ENCODE assay signal across 8 cellular contexts in genomic region chr1:147241955-147242448, GRCh38. TPM values are rescaled to one million over a fixed set of nuclear protein-coding genes. Genes with fewer than 3 reads are reported as not detected.
DNase-seq lines count a peak whose midpoint lies in the region; ATAC-seq, FAIRE-seq and TF ChIP-seq lines count a peak whose summit lies in the region.

No MANE protein-coding gene starts in this region.

- no peaks in the 10 kb centered on the region for H3K27me3 ChIP-seq in DOHH2 (ENCODE audit: control insufficient read depth, low read length)
- no peaks in the 10 kb centered on the region for H3K27me3 ChIP-seq in pancreas

- H3K4me2 ChIP-seq in DOHH2 (ENCODE audit: low read length), result peak overlapping the region; percentile 92

- DNase-seq in RKO (ENCODE audit: low spot score) (peak; percentile 42), epithelial cell of proximal tubule (ENCODE audit: low read depth) (no peak), pancreas (no peak), globus pallidus (ENCODE audit: low spot score) (no peak), SKM-1 treated with dmso at 0.1 percent for 144 hours (lab: John Stamatoyannopoulos, UW; ENCODE audit: unreplicated experiment) (no peak), NCI-H2029 treated with DMSO at 0.1 percent for 48 hours (lab: John Stamatoyannopoulos, UW) (no peak)

- TF ChIP-seq CTCF in DOHH2 (IDR thresholded peaks at IDR 0.05; ENCODE audit: low read depth, low read length, poor library complexity, severe bottlenecking) (no peak), epithelial cell of proximal tubule (conservative IDR thresholded peaks at IDR 0.05; ENCODE audit: low read depth, low read length) (no peak), pancreas (IDR thresholded peaks at IDR 0.05) (no peak)

- no peaks in the 10 kb centered on the region for H3K9me2 ChIP-seq in DOHH2 (replicated peaks; ENCODE audit: control insufficient read depth, low read length)

- H3K4me1 ChIP-seq in DOHH2 (ENCODE audit: control insufficient read depth, low read length) (peaks cover 41% of the 10 kb centered on the region), pancreas (peaks cover 18 to 44% (median 42%) of the 10 kb centered on the region in 3 donors)

- H3K9me3 ChIP-seq in DOHH2 (ENCODE audit: control insufficient read depth, insufficient read depth, low read length), result peaks cover 2% of the 10 kb centered on the region
- H3K9me3 ChIP-seq in pancreas, result no peaks in the 10 kb centered on the region

- intact Hi-C loops in pancreas (cut with DNase I), result loop anchor here in 1 of 3 donors (2.0 kb wide), 1 partner anchor 69 kb away; the partner anchor contains the start of gene PRKAB2

- H3K4me3 ChIP-seq in DOHH2 (ENCODE audit: low read length) (peak overlapping the region; percentile 91), epithelial cell of proximal tubule (ENCODE audit: low read depth, low read length) (peak overlapping the region; percentile 90), pancreas (peak overlapping the region in 3 of 4 donors; percentile 33 to 97 (median 68))

- peaks cover 45% of the 10 kb centered on the region for H3K79me2 ChIP-seq in DOHH2 (ENCODE audit: control insufficient read depth, low read length)

- FAIRE-seq in pancreas (lab: Jason Lieb, UNC), result no peak

- ATAC-seq in pancreas (no peak), HG03442 (IDR thresholded peaks at IDR 0.05; ENCODE audit: unreplicated experiment) (no peak)

- WGBS in pancreas, 2 donors, result 11 to 12% methylated on average over 9 of the region's 9 CpGs

- no peaks in the 10 kb centered on the region for H3F3A ChIP-seq in DOHH2 (ENCODE audit: control insufficient read depth, insufficient read depth)

- peaks cover 24% of the 10 kb centered on the region for H4K20me1 ChIP-seq in DOHH2 (ENCODE audit: control insufficient read depth, insufficient read depth, low read depth, low read length)

- H3K36me3 ChIP-seq in DOHH2 (ENCODE audit: control insufficient read depth, low read length) (peaks cover 21% of the 10 kb centered on the region), pancreas (no peaks in the 10 kb centered on the region)

- H3K27ac ChIP-seq in DOHH2 (ENCODE audit: low read depth, low read length) (no peak overlapping the region; the same call in 1 of the 2 replicates), pancreas (peak overlapping the region; percentile 39 to 88 (median 74))

RNA-seq across cellular contexts. Expression of gene CHD1L, which starts 0.5 kb away (rescaled TPM):
- 28.0 and 34.7 TPM in 2 replicates for total RNA-seq in epithelial cell of proximal tubule
- total RNA-seq in pancreas, result 10 to 100 TPM in 4 of 6 donors, 1 to 10 TPM in 2; 6.6 to 17.0 (median 11.8) TPM
- 10 to 100 TPM; 10.4 to 15.2 TPM for polyA plus RNA-seq in pancreas

RNA-seq across cellular contexts. Expression of gene FMO5, which starts 16.9 kb away (rescaled TPM):
- total RNA-seq in epithelial cell of proximal tubule (0.29 and 1.0 TPM in 2 replicates), pancreas (10 to 100 TPM in 5 of 6 donors, 1 to 10 TPM in 1; 7.5 to 32.5 (median 14.6) TPM)
- polyA plus RNA-seq in pancreas, result 10 to 100 TPM; 12.2 to 19.0 TPM
